18 cellular contexts compared by ENCODE assay signal in the genomic region with DNA sequence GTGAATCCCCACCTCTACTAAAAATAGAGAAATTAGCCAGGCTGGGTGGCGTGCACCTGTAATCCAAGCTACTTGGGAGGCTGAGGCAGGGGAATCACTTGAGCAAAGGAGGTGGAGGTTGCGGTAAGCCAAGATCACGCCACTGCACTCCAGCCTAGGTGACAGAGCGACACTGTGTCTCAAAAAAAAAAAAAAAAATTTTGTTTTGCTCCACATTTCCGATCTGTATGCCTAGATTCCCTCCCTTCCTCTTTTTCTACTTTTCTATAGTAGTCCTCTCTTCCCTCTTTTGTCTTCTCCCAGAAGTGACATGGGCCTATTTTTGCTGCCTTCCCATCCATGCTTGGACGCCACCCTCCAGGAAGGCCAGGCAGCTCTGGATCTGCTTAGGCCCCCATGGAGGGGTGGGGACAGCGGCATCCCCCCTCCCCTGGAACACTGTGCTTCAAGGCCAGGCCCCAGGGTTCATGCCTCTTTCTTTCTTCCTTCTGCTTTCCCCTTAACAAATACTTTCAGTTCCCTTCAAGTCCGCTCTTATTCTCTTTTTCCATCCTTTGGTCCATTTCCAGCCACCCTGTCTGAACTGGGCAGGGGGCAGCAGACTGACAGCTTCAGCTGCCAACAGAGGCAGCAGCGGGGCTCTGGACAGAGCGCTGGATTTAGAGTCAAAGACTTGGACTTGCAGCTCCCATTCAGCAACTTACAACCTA. TPM values are rescaled to one million over a fixed set of nuclear protein-coding genes. Genes with fewer than 3 reads are reported as not detected.
A peak's percentile ranks its signal among the peaks of the same experiment; 100 is the strongest.
DNase-seq lines count a peak whose midpoint lies in the region; ATAC-seq and TF ChIP-seq lines count a peak whose summit lies in the region.
"Had no signal": no experiment of that assay in that cellular context is flagged by ENCODE, and none has a peak within 500 bp of the region (broad histone marks: within the 10 kb centered on the region; RNA-seq: fewer than 3 reads in every experiment).

No MANE protein-coding gene starts in this region.

- WGBS in right cardiac atrium = 80% methylated on average over 10 of the region's 10 CpGs

- H3K9me3 Mint-ChIP-seq in activated T-cell treated with anti-CD3 and anti-CD28 coated beads, Interleukin-2, amount 50 U/mL, for 4 hours = no peaks in the 10 kb centered on the region
- no peaks in the 10 kb centered on the region for H3K9me3 Mint-ChIP-seq in activated T-cell treated with anti-CD3 and anti-CD28 coated beads, Interleukin-2, amount 50 U/mL, for 24 hours
- H3K9me3 Mint-ChIP-seq in stimulated activated effector memory CD8-positive, alpha-beta T cell treated with anti-CD3 and anti-CD28 coated beads, Interleukin-12 subunit alpha, Interleukin-12 subunit beta, amount 100 ng/mL, for 72 hours = no peaks in the 10 kb centered on the region
- H3K9me3 Mint-ChIP-seq in WTC11 = no peaks in the 10 kb centered on the region

- intact Hi-C loops in right cardiac atrium (cut with DNase I) = no loop called here

- no peaks in the 10 kb centered on the region for H3K9me3 ChIP-seq in right cardiac atrium (ENCODE audit: control insufficient read depth, low read length)

- CTCF ChIA-PET in WTC11 (lab: Charles Lee) = interaction anchor here (0.8 to 3.1 kb wide), 8 partner anchors 13 to 95 kb away, joined by 3 to 8 read pairs (median 4); a partner anchor contains a TSS

- no peaks in the 10 kb centered on the region for H3K27me3 ChIP-seq in right cardiac atrium (ENCODE audit: control insufficient read depth, insufficient read depth)

- H3K4me1 ChIP-seq in right cardiac atrium (ENCODE audit: control insufficient read depth, insufficient read depth, low read length) = peaks cover 3% of the 10 kb centered on the region

- H3K27me3 Mint-ChIP-seq in activated T-cell treated with anti-CD3 and anti-CD28 coated beads, Interleukin-2, amount 50 U/mL, for 4 hours (ENCODE audit: low read depth) = no peaks in the 10 kb centered on the region
- no peaks in the 10 kb centered on the region for H3K27me3 Mint-ChIP-seq in activated T-cell treated with anti-CD3 and anti-CD28 coated beads, Interleukin-2, amount 50 U/mL, for 24 hours
- H3K27me3 Mint-ChIP-seq in WTC11 (ENCODE audit: low read depth) = no peaks in the 10 kb centered on the region

- peaks cover 34% of the 10 kb centered on the region for H3K4me1 Mint-ChIP-seq in activated T-cell treated with anti-CD3 and anti-CD28 coated beads, Interleukin-2, amount 50 U/mL, for 4 hours (ENCODE audit: low read depth)
- H3K4me1 Mint-ChIP-seq in activated T-cell treated with anti-CD3 and anti-CD28 coated beads, Interleukin-2, amount 50 U/mL, for 24 hours (ENCODE audit: low read depth) = peaks cover 31% of the 10 kb centered on the region
- peaks cover 52% of the 10 kb centered on the region for H3K4me1 Mint-ChIP-seq in stimulated activated effector memory CD8-positive, alpha-beta T cell treated with anti-CD3 and anti-CD28 coated beads, Interleukin-12 subunit alpha, Interleukin-12 subunit beta, amount 100 ng/mL, for 72 hours
- H3K4me1 Mint-ChIP-seq in WTC11 = peaks cover 7% of the 10 kb centered on the region

- POLR2A ChIA-PET in WTC11 (lab: Charles Lee) = interaction anchor here (0.7 kb wide), 1 partner anchor 245 kb away, joined by 4 read pairs; no protein-coding TSS in a partner anchor

- ATAC-seq in activated T-cell treated with anti-CD3 and anti-CD28 coated beads, Interleukin-2, amount 50 U/mL, for 4 hours = no peak
- ATAC-seq in right cardiac atrium (peak; percentile 36 to 66), WTC11 (no peak)
- no peak for ATAC-seq in stimulated activated effector memory CD8-positive, alpha-beta T cell treated with anti-CD3 and anti-CD28 coated beads, Interleukin-12 subunit alpha, Interleukin-12 subunit beta, amount 100 ng/mL, for 72 hours

- no peak for DNase-seq in activated T-cell treated with anti-CD3 and anti-CD28 coated beads, Interleukin-2, amount 50 U/mL, for 4 hours
- no peak for DNase-seq in activated T-cell treated with anti-CD3 and anti-CD28 coated beads, Interleukin-2, amount 50 U/mL, for 24 hours
- DNase-seq in SIG-M5 (lab: John Stamatoyannopoulos, UW) = peak; percentile 69
- peak in 2 of 3 donors; percentile 68 to 70 for DNase-seq in right cardiac atrium
- peak in 1 of 2 donors; percentile 45 for DNase-seq in stimulated activated effector memory CD8-positive, alpha-beta T cell treated with anti-CD3 and anti-CD28 coated beads, Interleukin-12 subunit alpha, Interleukin-12 subunit beta, amount 100 ng/mL, for 72 hours (ENCODE audit: low spot score in 2 of 2)
- no peak for DNase-seq in WTC11 (ENCODE audit: low spot score)
- DNase-seq in NCI-H82 (lab: John Stamatoyannopoulos, UW) = no peak
- DNase-seq in coronary artery (ENCODE audit: low spot score) = no peak
- DNase-seq: amniotic stem cell, Calu3, glutamatergic neuron, kidney, NCI-H1092 treated with DMSO at 0.1 percent for 48 hours, SW 1271 had no signal

- no peak overlapping the region for H3K27ac Mint-ChIP-seq in activated T-cell treated with anti-CD3 and anti-CD28 coated beads, Interleukin-2, amount 50 U/mL, for 24 hours
- peak overlapping the region; percentile 46 for H3K27ac Mint-ChIP-seq in stimulated activated effector memory CD8-positive, alpha-beta T cell treated with anti-CD3 and anti-CD28 coated beads, Interleukin-12 subunit alpha, Interleukin-12 subunit beta, amount 100 ng/mL, for 72 hours
- no peak overlapping the region for H3K27ac Mint-ChIP-seq in WTC11

- H3K36me3 Mint-ChIP-seq in activated T-cell treated with anti-CD3 and anti-CD28 coated beads, Interleukin-2, amount 50 U/mL, for 4 hours (ENCODE audit: insufficient read depth) = no peaks in the 10 kb centered on the region
- H3K36me3 Mint-ChIP-seq in activated T-cell treated with anti-CD3 and anti-CD28 coated beads, Interleukin-2, amount 50 U/mL, for 24 hours (ENCODE audit: low read depth) = no peaks in the 10 kb centered on the region
- peaks cover 6% of the 10 kb centered on the region for H3K36me3 Mint-ChIP-seq in stimulated activated effector memory CD8-positive, alpha-beta T cell treated with anti-CD3 and anti-CD28 coated beads, Interleukin-12 subunit alpha, Interleukin-12 subunit beta, amount 100 ng/mL, for 72 hours
- H3K36me3 Mint-ChIP-seq in WTC11 = no peaks in the 10 kb centered on the region

- peak overlapping the region; percentile 22 for H3K4me3 Mint-ChIP-seq in activated T-cell treated with anti-CD3 and anti-CD28 coated beads, Interleukin-2, amount 50 U/mL, for 4 hours
- H3K4me3 Mint-ChIP-seq in activated T-cell treated with anti-CD3 and anti-CD28 coated beads, Interleukin-2, amount 50 U/mL, for 24 hours = no peak overlapping the region
- H3K4me3 Mint-ChIP-seq in stimulated activated effector memory CD8-positive, alpha-beta T cell treated with anti-CD3 and anti-CD28 coated beads, Interleukin-12 subunit alpha, Interleukin-12 subunit beta, amount 100 ng/mL, for 72 hours = peak overlapping the region; percentile 22
- no peak overlapping the region for H3K4me3 Mint-ChIP-seq in WTC11

- no peak overlapping the region for H3K27ac ChIP-seq in right cardiac atrium (ENCODE audit: low read length)
- H3K27ac ChIP-seq in coronary artery = peak overlapping the region in 1 of 2 donors; percentile 62
- H3K27ac ChIP-seq: epithelial cell of prostate had no signal

- H3K4me3 ChIP-seq in right cardiac atrium (ENCODE audit: low read length) = no peak overlapping the region
- no peak overlapping the region for H3K4me3 ChIP-seq in coronary artery

- TF ChIP-seq CTCF in WTC11 (IDR thresholded peaks at IDR 0.05) = no peak
- no peak for TF ChIP-seq CTCF in coronary artery (IDR thresholded peaks at IDR 0.05)

TF ChIP-seq in WTC11, 78 proteins besides CTCF, POLR2A, EP300 and RAD21 (continues in another document):
- TF ChIP-seq ZNF416 (CRISPR knock-in tag; IDR thresholded peaks at IDR 0.05) (no peak), TEAD4 (CRISPR knock-in tag; IDR thresholded peaks at IDR 0.05) (no peak), ELF4 (CRISPR knock-in tag; IDR thresholded peaks at IDR 0.05; ENCODE audit: low read depth) (no peak), TCF7 (CRISPR knock-in tag; IDR thresholded peaks at IDR 0.05; ENCODE audit: low read depth) (no peak), SOX15 (CRISPR knock-in tag; IDR thresholded peaks at IDR 0.05) (no peak), OVOL2 (CRISPR knock-in tag; IDR thresholded peaks at IDR 0.05; ENCODE audit: borderline replicate concordance) (no peak)
- TF ChIP-seq, protein P1, sequence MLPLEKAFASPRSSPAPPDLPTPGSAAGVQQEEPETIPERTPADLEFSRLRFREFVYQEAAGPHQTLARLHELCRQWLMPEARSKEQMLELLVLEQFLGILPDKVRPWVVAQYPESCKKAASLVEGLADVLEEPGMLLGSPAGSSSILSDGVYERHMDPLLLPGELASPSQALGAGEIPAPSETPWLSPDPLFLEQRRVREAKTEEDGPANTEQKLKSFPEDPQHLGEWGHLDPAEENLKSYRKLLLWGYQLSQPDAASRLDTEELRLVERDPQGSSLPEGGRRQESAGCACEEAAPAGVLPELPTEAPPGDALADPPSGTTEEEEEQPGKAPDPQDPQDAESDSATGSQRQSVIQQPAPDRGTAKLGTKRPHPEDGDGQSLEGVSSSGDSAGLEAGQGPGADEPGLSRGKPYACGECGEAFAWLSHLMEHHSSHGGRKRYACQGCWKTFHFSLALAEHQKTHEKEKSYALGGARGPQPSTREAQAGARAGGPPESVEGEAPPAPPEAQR (CRISPR knock-in tag; IDR thresholded peaks at IDR 0.05) = no peak
- TF ChIP-seq, protein P2, sequence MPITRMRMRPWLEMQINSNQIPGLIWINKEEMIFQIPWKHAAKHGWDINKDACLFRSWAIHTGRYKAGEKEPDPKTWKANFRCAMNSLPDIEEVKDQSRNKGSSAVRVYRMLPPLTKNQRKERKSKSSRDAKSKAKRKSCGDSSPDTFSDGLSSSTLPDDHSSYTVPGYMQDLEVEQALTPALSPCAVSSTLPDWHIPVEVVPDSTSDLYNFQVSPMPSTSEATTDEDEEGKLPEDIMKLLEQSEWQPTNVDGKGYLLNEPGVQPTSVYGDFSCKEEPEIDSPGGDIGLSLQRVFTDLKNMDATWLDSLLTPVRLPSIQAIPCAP (CRISPR knock-in tag; IDR thresholded peaks at IDR 0.05) = no peak
- TF ChIP-seq, protein P3, sequence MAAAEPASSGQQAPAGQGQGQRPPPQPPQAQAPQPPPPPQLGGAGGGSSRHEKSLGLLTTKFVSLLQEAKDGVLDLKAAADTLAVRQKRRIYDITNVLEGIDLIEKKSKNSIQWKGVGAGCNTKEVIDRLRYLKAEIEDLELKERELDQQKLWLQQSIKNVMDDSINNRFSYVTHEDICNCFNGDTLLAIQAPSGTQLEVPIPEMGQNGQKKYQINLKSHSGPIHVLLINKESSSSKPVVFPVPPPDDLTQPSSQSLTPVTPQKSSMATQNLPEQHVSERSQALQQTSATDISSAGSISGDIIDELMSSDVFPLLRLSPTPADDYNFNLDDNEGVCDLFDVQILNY (CRISPR knock-in tag; IDR thresholded peaks at IDR 0.05) = no peak

RNA-seq across cellular contexts. Expression of a gene that starts 0.9 kb away (rescaled TPM):
- total RNA-seq in activated T-cell treated with anti-CD3 and anti-CD28 coated beads, Interleukin-2, amount 50 U/mL, for 4 hours = under 1 TPM; 0.30 to 0.53 (median 0.38) TPM
- total RNA-seq in right cardiac atrium (1 to 10 TPM in 2 of 4 donors, under 1 TPM in 2; 0.51 to 2.3 (median 0.86) TPM), WTC11 (2021) (not detected in 3 replicates)
- 0.29 TPM for polyA plus RNA-seq in right cardiac atrium
- total RNA-seq: Calu3, cerebellum, OCI-LY7, renal cortical epithelial cell had no signal

RNA-seq across cellular contexts. Expression of a gene that starts 21.4 kb away (rescaled TPM):
- not detected for total RNA-seq in activated T-cell treated with anti-CD3 and anti-CD28 coated beads, Interleukin-2, amount 50 U/mL, for 4 hours
- 10 to 100 TPM in 3 of 4 donors, 1 to 10 TPM in 1; 6.4 to 30.0 (median 21.2) TPM for total RNA-seq in right cardiac atrium
- 3.0 TPM for polyA plus RNA-seq in right cardiac atrium
- total RNA-seq in WTC11 (2021) = not detected in 3 replicates
- total RNA-seq: Calu3, kidney, OCI-LY7, renal cortical epithelial cell had no signal

Comparison
In these comparisons a context has a peak if more than half of its experiments do, and no peak if none do; other contexts are left out.
1. H3K4me3 Mint-ChIP-seq: peak in activated T-cell treated with anti-CD3 and anti-CD28 coated beads, Interleukin-2, amount 50 U/mL, for 4 hours (single experiment) and stimulated activated effector memory CD8-positive, alpha-beta T cell treated with anti-CD3 and anti-CD28 coated beads, Interleukin-12 subunit alpha, Interleukin-12 subunit beta, amount 100 ng/mL, for 72 hours (single experiment); none in activated T-cell treated with anti-CD3 and anti-CD28 coated beads, Interleukin-2, amount 50 U/mL, for 24 hours (single experiment) and WTC11 (single experiment).
2. ATAC-seq: peak in right cardiac atrium (2 of 2); none in activated T-cell treated with anti-CD3 and anti-CD28 coated beads, Interleukin-2, amount 50 U/mL, for 4 hours (0 of 2), stimulated activated effector memory CD8-positive, alpha-beta T cell treated with anti-CD3 and anti-CD28 coated beads, Interleukin-12 subunit alpha, Interleukin-12 subunit beta, amount 100 ng/mL, for 72 hours (single experiment) and WTC11 (single experiment).
3. DNase-seq: peak in SIG-M5 (single experiment) and right cardiac atrium (2 of 3); none in activated T-cell treated with anti-CD3 and anti-CD28 coated beads, Interleukin-2, amount 50 U/mL, for 4 hours (single experiment), activated T-cell treated with anti-CD3 and anti-CD28 coated beads, Interleukin-2, amount 50 U/mL, for 24 hours (single experiment), WTC11 (single experiment), NCI-H82 (single experiment) and coronary artery (single experiment).